Comparison of ENCODE assay signal across 28 cellular contexts in genomic region chr2:16053437-16054257, GRCh38.
"Had no signal": no experiment of that assay in that cellular context is flagged by ENCODE, and none has a peak within 500 bp of the region (broad histone marks: within the 10 kb centered on the region; RNA-seq: fewer than 3 reads in every experiment).

No MANE protein-coding gene starts in this region.

- H3K9ac ChIP-seq: parathyroid adenoma had no signal

- H3K4me3 ChIP-seq: ovary, psoas muscle, right lobe of liver, sigmoid colon, suprapubic skin, testis, tibial artery, transverse colon, upper lobe of right lung, uterus had no signal

- FAIRE-seq: small intestine had no signal

- H3K27ac ChIP-seq: neutrophil, ovary, parathyroid adenoma, psoas muscle, right lobe of liver, sigmoid colon, suprapubic skin, testis, tibial artery, transverse colon, upper lobe of right lung, uterus had no signal

- H2AFZ ChIP-seq: parathyroid adenoma had no signal

- DNase-seq: naive thymus-derived CD8-positive, alpha-beta T cell; nephron progenitor cell; nucleus accumbens; ovary; posterior cingulate gyrus; psoas muscle; right cardiac atrium; right lobe of liver; sigmoid colon; small intestine; stimulated activated CD4-positive, alpha-beta T cell treated with anti-CD3 and anti-CD28 coated beads, Interleukin-1b, Interleukin-23, amount 100 ng/mL, for 48 hours; stimulated activated CD4-positive, alpha-beta T cell treated with anti-CD3 and anti-CD28 coated beads, Interleukin-4, amount 100 ng/mL, for 1 hour; stimulated activated CD4-positive, alpha-beta T cell treated with anti-CD3 and anti-CD28 coated beads, Interleukin-4, amount 100 ng/mL, for 4 hours; stimulated activated CD8-positive, alpha-beta memory T cell treated with anti-CD3 and anti-CD28 coated beads, Interleukin-4, amount 100 ng/mL, for 48 hours; stimulated activated naive CD4-positive, alpha-beta T cell; stimulated activated naive CD8-positive, alpha-beta T cell treated with anti-CD3 and anti-CD28 coated beads, Interleukin-15, amount 100 ng/mL, for 72 hours; stimulated activated naive CD8-positive, alpha-beta T cell treated with anti-CD3 and anti-CD28 coated beads, Interleukin-15, Interleukin-2, amounts not matched to agents 100 U/mL and 50 U/mL, for 24 hours; substantia nigra; testis; tibial artery; transverse colon; upper lobe of right lung; uterus had no signal

- H3K36me3 ChIP-seq: neutrophil, ovary, right lobe of liver, sigmoid colon, suprapubic skin, tibial artery, transverse colon, upper lobe of right lung, uterus had no signal

- H3K4me1 ChIP-seq: parathyroid adenoma, psoas muscle, right lobe of liver, suprapubic skin, upper lobe of right lung, uterus had no signal

- H3K79me2 ChIP-seq: parathyroid adenoma had no signal

- H3K9me3 ChIP-seq: neutrophil, ovary, psoas muscle, right lobe of liver, sigmoid colon, suprapubic skin, testis, tibial artery, transverse colon, upper lobe of right lung, uterus had no signal

- H3K27me3 ChIP-seq: neutrophil, ovary, right lobe of liver, suprapubic skin, testis, tibial artery, transverse colon, uterus had no signal

- ATAC-seq: naive thymus-derived CD8-positive, alpha-beta T cell; natural killer cell treated with Interleukin-12 subunit alpha and Interleukin-12 subunit beta and Interleukin-15 and Interleukin-18, amount 100 ng/mL, for 72 hours; psoas muscle; right cardiac atrium; right lobe of liver; stimulated activated memory B cell treated with anti-CD40 and anti-IgM and Interleukin-4, amounts not matched to agents 10 μg/mL and 1 μg/mL and 100 μg/mL, for 72 hours; stimulated activated naive CD8-positive, alpha-beta T cell treated with anti-CD3 and anti-CD28 coated beads, Interleukin-15, amount 100 ng/mL, for 72 hours; stimulated activated naive CD8-positive, alpha-beta T cell treated with anti-CD3 and anti-CD28 coated beads, Interleukin-15, Interleukin-2, amounts not matched to agents 100 U/mL and 50 U/mL, for 24 hours; upper lobe of right lung had no signal
